ENCODE assay signal across 8 cellular contexts in genomic region chr12:12837025-12837872, GRCh38. TPM values are rescaled to one million over a fixed set of nuclear protein-coding genes. Genes with fewer than 3 reads are reported as not detected.
DNase-seq lines count a peak whose midpoint lies in the region; ATAC-seq, FAIRE-seq and TF ChIP-seq lines count a peak whose summit lies in the region.

No MANE protein-coding gene starts in this region.

- TF ChIP-seq POLR2A in GM12891 (IDR thresholded peaks at IDR 0.05; ENCODE audit: low read depth, low read length): no peak

- no peaks in the 10 kb centered on the region for H3K9me3 ChIP-seq in iPS DF 6.9 (ENCODE audit: control insufficient read depth, insufficient read depth, low read length)

- H3K27ac ChIP-seq in 22Rv1 (peak overlapping the region; percentile 14; the same call in 1 of the 2 replicates), iPS DF 6.9 (ENCODE audit: low read length) (no peak overlapping the region)

- ATAC-seq in GM21576 (IDR thresholded peaks at IDR 0.05; ENCODE audit: unreplicated experiment): no peak

- peak; percentile 47 for DNase-seq in GM12891 (ENCODE audit: insufficient read length, low spot score)
- DNase-seq in Kasumi-1 (lab: John Stamatoyannopoulos, UW): peak; percentile 29 to 54
- peak; percentile 2 for DNase-seq in SKM-1 (lab: John Stamatoyannopoulos, UW; ENCODE audit: unreplicated experiment)
- DNase-seq in amniotic stem cell (lab: John Stamatoyannopoulos, UW): peak; percentile 61
- DNase-seq in iPS DF 6.9 (ENCODE audit: low read depth, low spot score): peak; percentile 37
- peak; percentile 26 for DNase-seq in stimulated activated CD4-positive, alpha-beta T cell treated with anti-CD3 and anti-CD28 coated beads, Interleukin-12 subunit alpha, Interleukin-12 subunit beta, amount 100 ng/mL, for 4 hours

- no CpG with 5 or more reads among the region's 15 CpGs for WGBS in iPS DF 6.9 (ENCODE audit: insufficient coverage, insufficient read length)

- H3K36me3 ChIP-seq in iPS DF 6.9 (ENCODE audit: control insufficient read depth, insufficient read depth, low read length): peaks cover 6% of the 10 kb centered on the region; the same call in 1 of the 2 replicates

- H3K4me3 ChIP-seq in iPS DF 6.9 (ENCODE audit: low read length): no peak overlapping the region

- peak; percentile 90 for TF ChIP-seq CTCF in 22Rv1 (IDR thresholded peaks at IDR 0.05)

- peak; percentile 55 for FAIRE-seq in GM12891 (lab: Jason Lieb, UNC)

- no peaks in the 10 kb centered on the region for H3K27me3 ChIP-seq in iPS DF 6.9 (ENCODE audit: control insufficient read depth, insufficient read depth, low read length)

- no peaks in the 10 kb centered on the region; the same call in 1 of the 2 replicates for H3K4me1 ChIP-seq in iPS DF 6.9 (ENCODE audit: control insufficient read depth, insufficient read depth, low read length)

TF ChIP-seq in GM12891, 5 proteins besides CTCF, POLR2A, EP300 and RAD21:
- TF ChIP-seq TAF1 (IDR thresholded peaks at IDR 0.05; ENCODE audit: low read depth, low read length) (no peak), PAX5 (IDR thresholded peaks at IDR 0.05; ENCODE audit: insufficient read depth, low read length, severe bottlenecking) (no peak), POLR2AphosphoS5 (IDR thresholded peaks at IDR 0.05; ENCODE audit: low read depth, low read length) (no peak), SPI1 (IDR thresholded peaks at IDR 0.05; ENCODE audit: low read depth, low read length) (no peak), POU2F2 (IDR thresholded peaks at IDR 0.05; ENCODE audit: low read depth, low read length) (no peak)
TF ChIP-seq in GM12891: peak in this region for 0.

RNA-seq across cellular contexts. Expression of gene DDX47, which starts 24.1 kb away (rescaled TPM):
- 50.6 TPM for polyA plus RNA-seq in GM12891 (2012; ENCODE audit: low read depth, missing spikeins)

RNA-seq across cellular contexts. Expression of gene APOLD1, which starts 51.8 kb away (rescaled TPM):
- polyA plus RNA-seq in GM12891 (2012; ENCODE audit: low read depth, missing spikeins): 2.5 TPM

RNA-seq across cellular contexts. Expression of gene GPRC5A, which starts 54.1 kb away (rescaled TPM):
- polyA plus RNA-seq in GM12891 (2012; ENCODE audit: low read depth, missing spikeins): not detected

Comparison
In these comparisons a context has a peak if more than half of its experiments do, and no peak if none do; other contexts are left out.
1. DNase-seq: peak in every context shown above with its lines; median percentile 61 in amniotic stem cell; 47 in GM12891; 42 in Kasumi-1; 37 in iPS DF 6.9; 26 in stimulated activated CD4-positive, alpha-beta T cell treated with anti-CD3 and anti-CD28 coated beads, Interleukin-12 subunit alpha, Interleukin-12 subunit beta, amount 100 ng/mL, for 4 hours; 2 in SKM-1.